In genomic region chr14:50059773-50060629, GRCh38 we compare ENCODE assay signal across 9 cellular contexts. TPM values are rescaled to one million over a fixed set of nuclear protein-coding genes. Genes with fewer than 3 reads are reported as not detected.
A peak's percentile ranks its signal among the peaks of the same experiment; 100 is the strongest.
DNase-seq lines count a peak whose midpoint lies in the region; ATAC-seq and TF ChIP-seq lines count a peak whose summit lies in the region.
"Had no signal": no experiment of that assay in that cellular context is flagged by ENCODE, and none has a peak within 500 bp of the region (broad histone marks: within the 10 kb centered on the region; RNA-seq: fewer than 3 reads in every experiment).

No MANE protein-coding gene starts in this region.

- in situ Hi-C loops in G401 (cut with HindIII; ENCODE audit: low sequenced_read_pairs), result no loop called here

- H3K36me3 ChIP-seq in CD4-positive, CD25-positive, alpha-beta regulatory T cell (ENCODE audit: control insufficient read depth, insufficient read depth, low read length), result no peaks in the 10 kb centered on the region
- H3K36me3 ChIP-seq in neural progenitor cell (no peaks in the 10 kb centered on the region), SJCRH30 (no peaks in the 10 kb centered on the region)
- H3K36me3 ChIP-seq: ovary had no signal

- no peak overlapping the region for H3K4me2 ChIP-seq in neural progenitor cell

- H3K27me3 ChIP-seq in CD4-positive, CD25-positive, alpha-beta regulatory T cell (ENCODE audit: control insufficient read depth, insufficient read depth, low read length), result no peaks in the 10 kb centered on the region
- H3K27me3 ChIP-seq in neural progenitor cell (no peaks in the 10 kb centered on the region), SJCRH30 (no peaks in the 10 kb centered on the region)
- H3K27me3 ChIP-seq: ovary had no signal

- H3F3A ChIP-seq in neural progenitor cell (ENCODE audit: low read depth), result no peaks in the 10 kb centered on the region

- no peaks in the 10 kb centered on the region for H3K27me3 Mint-ChIP-seq in CD4-positive, CD25-positive, alpha-beta regulatory T cell
- H3K27me3 Mint-ChIP-seq in neural progenitor cell (ENCODE audit: insufficient read depth, low read depth), result peaks cover 4% of the 10 kb centered on the region

- H3K4me1 ChIP-seq in CD4-positive, CD25-positive, alpha-beta regulatory T cell (ENCODE audit: control insufficient read depth, insufficient read depth, low read length, poor library complexity, severe bottlenecking), result peaks cover 51% of the 10 kb centered on the region
- peaks cover 15% of the 10 kb centered on the region for H3K4me1 ChIP-seq in neural progenitor cell
- H3K4me1 ChIP-seq in SJCRH30, result peaks cover 21% of the 10 kb centered on the region

- no peaks in the 10 kb centered on the region for H3K9me3 ChIP-seq in CD4-positive, CD25-positive, alpha-beta regulatory T cell (ENCODE audit: control insufficient read depth in 2 of 2, low read length in 2 of 2)
- H3K9me3 ChIP-seq in neural progenitor cell (ENCODE audit: low read depth), result no peaks in the 10 kb centered on the region
- H3K9me3 ChIP-seq in SJCRH30 (replicated peaks), result no peaks in the 10 kb centered on the region
- H3K9me3 ChIP-seq: ovary had no signal

- no peak overlapping the region for H3K4me3 ChIP-seq in CD4-positive, CD25-positive, alpha-beta regulatory T cell (ENCODE audit: low read depth, low read length)
- H3K4me3 ChIP-seq in coronary artery (no peak overlapping the region), neural progenitor cell (no peak overlapping the region), SJCRH30 (no peak overlapping the region)
- H3K4me3 ChIP-seq: ovary had no signal

- no peak overlapping the region for H3K9ac ChIP-seq in neural progenitor cell

- H3K36me3 Mint-ChIP-seq in CD4-positive, CD25-positive, alpha-beta regulatory T cell, result no peaks in the 10 kb centered on the region
- H3K36me3 Mint-ChIP-seq in neural progenitor cell, result no peaks in the 10 kb centered on the region

- H2AFZ ChIP-seq in neural progenitor cell (replicated peaks), result peak overlapping the region; percentile 80

- no peaks in the 10 kb centered on the region for H3K9me3 Mint-ChIP-seq in CD4-positive, CD25-positive, alpha-beta regulatory T cell
- no peaks in the 10 kb centered on the region for H3K9me3 Mint-ChIP-seq in neural progenitor cell

- H3K4me1 Mint-ChIP-seq in CD4-positive, CD25-positive, alpha-beta regulatory T cell, result peaks cover 17 to 72% (median 41%) of the 10 kb centered on the region in 4 donors
- peaks cover 16% of the 10 kb centered on the region for H3K4me1 Mint-ChIP-seq in neural progenitor cell

- H3K79me2 ChIP-seq in neural progenitor cell (ENCODE audit: low read depth), result no peaks in the 10 kb centered on the region

- peak overlapping the region; percentile 98 to 100 (median 98) for H3K27ac Mint-ChIP-seq in CD4-positive, CD25-positive, alpha-beta regulatory T cell
- no peak overlapping the region for H3K27ac Mint-ChIP-seq in neural progenitor cell

- no peak for ATAC-seq in CD4-positive, CD25-positive, alpha-beta regulatory T cell (ENCODE audit: low read depth in 2 of 2)

- H3K27ac ChIP-seq in CD4-positive, CD25-positive, alpha-beta regulatory T cell (ENCODE audit: insufficient read depth, low read length, poor library complexity, severe bottlenecking), result peak overlapping the region; percentile 93
- H3K27ac ChIP-seq in coronary artery (peak overlapping the region; percentile 77 to 79), neural progenitor cell (no peak overlapping the region), SJCRH30 (no peak overlapping the region)
- H3K27ac ChIP-seq: ovary had no signal

- no peak for DNase-seq in CD4-positive, CD25-positive, alpha-beta regulatory T cell
- DNase-seq in NCI-H1092 (lab: John Stamatoyannopoulos, UW) (peak; percentile 24), coronary artery (ENCODE audit: low spot score) (no peak), neural progenitor cell (ENCODE audit: low spot score) (no peak), G401 (ENCODE audit: low spot score) (no peak), SJCRH30 (no peak), SIG-M5 (lab: John Stamatoyannopoulos, UW) (no peak)
- DNase-seq in stimulated activated naive CD4-positive, alpha-beta T cell (lab: John Stamatoyannopoulos, UW), result no peak

- H3K4me3 Mint-ChIP-seq in CD4-positive, CD25-positive, alpha-beta regulatory T cell, result no peak overlapping the region
- H3K4me3 Mint-ChIP-seq in neural progenitor cell, result no peak overlapping the region

- TF ChIP-seq CTCF in coronary artery (IDR thresholded peaks at IDR 0.05) (no peak), neural progenitor cell (IDR thresholded peaks at IDR 0.05) (no peak)

- H4K20me1 ChIP-seq in neural progenitor cell (ENCODE audit: low read depth), result no peaks in the 10 kb centered on the region

RNA-seq across cellular contexts. Expression of gene VCPKMT, which starts 56.4 kb away (rescaled TPM):
- 30.0 TPM for total RNA-seq in CD4-positive, CD25-positive, alpha-beta regulatory T cell
- 10 to 100 TPM in 3 of 4 donors, 1 to 10 TPM in 1; 10.0 to 13.6 (median 12.0) TPM for polyA plus RNA-seq in CD4-positive, CD25-positive, alpha-beta regulatory T cell
- total RNA-seq in neural progenitor cell (ENCODE audit: low replicate concordance), result 15.6 and 23.5 TPM in 2 replicates
- 4.4 and 8.9 TPM in 2 replicates for total RNA-seq in G401 (2014; rRNA removed; shearing (Covaris generic))
- total RNA-seq in SJCRH30 (2014; rRNA removed; shearing (Covaris generic)), result 7.8 and 11.6 TPM in 2 replicates

Comparison
In these comparisons a context has a peak if more than half of its experiments do, and no peak if none do; other contexts are left out.
1. H3K27ac ChIP-seq: peak in CD4-positive, CD25-positive, alpha-beta regulatory T cell (single experiment) and coronary artery (2 of 2); none in neural progenitor cell (single experiment) and SJCRH30 (single experiment).